ENCODE assay signal across 8 cellular contexts in genomic region chr15:64355559-64356442, GRCh38. TPM values are rescaled to one million over a fixed set of nuclear protein-coding genes. Genes with fewer than 3 reads are reported as not detected.
DNase-seq lines count a peak whose midpoint lies in the region; ATAC-seq, FAIRE-seq and TF ChIP-seq lines count a peak whose summit lies in the region.

Gene CSNK1G1, minus strand, starts transcription at chr15:64356173. Its CDS starts 55,674 bp downstream, at chr15:64300499.

- H3K9me3 ChIP-seq in right atrium auricular region (no peaks in the 10 kb centered on the region), psoas muscle (no peaks in the 10 kb centered on the region)

- H3K4me3 ChIP-seq in right atrium auricular region (peak within 1 kb of the TSS; percentile 86 to 99), psoas muscle (peak within 1 kb of the TSS; percentile 80)

- WGBS in psoas muscle, 3 donors: 0% methylated on average over 44 to 52 of the region's 55 CpGs

- H3K27ac ChIP-seq in right atrium auricular region (peak within 1 kb of the TSS; percentile 74 to 78), psoas muscle (peak within 1 kb of the TSS; percentile 56)

- DNase-seq in NCI-H187 treated with DMSO at 0.1 percent for 48 hours (lab: John Stamatoyannopoulos, UW): peak; percentile 79
- peak; percentile 67 to 98 (median 93) for DNase-seq in anterior cingulate cortex (lab: John Stamatoyannopoulos, UW)
- DNase-seq in right atrium auricular region (ENCODE audit: low spot score): peak; percentile 95
- peak; percentile 95 to 96 for DNase-seq in psoas muscle
- DNase-seq in urothelium cell line (ENCODE audit: low spot score): peak; percentile 99

- intact Hi-C loops in T-helper 2 cell treated with Interferon-gamma antibody and Interleukin-4, amounts not matched to agents 100 ng/mL and 5 ng/mL, for 36 hours (cut with micrococcal nuclease): loop anchor here (1.0 to 10.0 kb wide), 5 partner anchors 26 to 539 kb away; partner anchors contain the start of genes PCLAF, PPIB and TRIP4
- intact Hi-C loops in psoas muscle (cut with DNase I): loop anchor here (5.0 kb wide), 2 partner anchors 148 to 194 kb away; partner anchors contain the start of gene PPIB (in 2 of the 2)

- peak; percentile 91 for FAIRE-seq in urothelium cell line (lab: Jason Lieb, UNC)

- TF ChIP-seq CTCF in right atrium auricular region (IDR thresholded peaks at IDR 0.05) (no peak), psoas muscle (IDR thresholded peaks at IDR 0.05) (no peak)

- TF ChIP-seq POLR2A in GM15510 (IDR thresholded peaks at IDR 0.05; ENCODE audit: borderline replicate concordance, extremely low read depth, insufficient read length): peak; percentile 43

- peaks cover 0 to 21% of the 10 kb centered on the region in 2 donors for H3K4me1 ChIP-seq in right atrium auricular region
- H3K4me1 ChIP-seq in psoas muscle: peaks cover 12% of the 10 kb centered on the region

- H3K27me3 ChIP-seq in right atrium auricular region (no peaks in the 10 kb centered on the region), psoas muscle (ENCODE audit: insufficient read depth in 3 of 3, low read length in 2 of 3) (no peaks in the 10 kb centered on the region)

- ATAC-seq in HG02943 (IDR thresholded peaks at IDR 0.05; ENCODE audit: low read depth, unreplicated experiment): peak; percentile 97
- ATAC-seq in psoas muscle: peak; percentile 99 to 100 (median 100)

- H3K36me3 ChIP-seq in right atrium auricular region: no peaks in the 10 kb centered on the region
- H3K36me3 ChIP-seq in psoas muscle (ENCODE audit: insufficient read depth in 1 of 2, low read depth in 1 of 2): no peaks in the 10 kb centered on the region

RNA-seq across cellular contexts. Expression of gene CSNK1G1, which starts in this region (rescaled TPM):
- total RNA-seq in T-helper 2 cell treated with Interferon-gamma antibody and Interleukin-4, amounts not matched to agents 100 ng/mL and 5 ng/mL, for 36 hours: 29.6 and 30.0 TPM in 2 replicates
- total RNA-seq in right atrium auricular region (1 to 10 TPM; 3.5 to 4.8 TPM), psoas muscle (1 to 10 TPM; 7.1 to 9.6 (median 7.8) TPM)
- polyA plus RNA-seq in psoas muscle: 1 to 10 TPM; 1.9 to 6.4 (median 5.5) TPM

Comparison
In these comparisons a context has a peak if more than half of its experiments do, and no peak if none do; other contexts are left out.
1. Peak in every context shown above with its lines: DNase-seq, ATAC-seq, H3K4me3 ChIP-seq and H3K27ac ChIP-seq.